In the genomic region with DNA sequence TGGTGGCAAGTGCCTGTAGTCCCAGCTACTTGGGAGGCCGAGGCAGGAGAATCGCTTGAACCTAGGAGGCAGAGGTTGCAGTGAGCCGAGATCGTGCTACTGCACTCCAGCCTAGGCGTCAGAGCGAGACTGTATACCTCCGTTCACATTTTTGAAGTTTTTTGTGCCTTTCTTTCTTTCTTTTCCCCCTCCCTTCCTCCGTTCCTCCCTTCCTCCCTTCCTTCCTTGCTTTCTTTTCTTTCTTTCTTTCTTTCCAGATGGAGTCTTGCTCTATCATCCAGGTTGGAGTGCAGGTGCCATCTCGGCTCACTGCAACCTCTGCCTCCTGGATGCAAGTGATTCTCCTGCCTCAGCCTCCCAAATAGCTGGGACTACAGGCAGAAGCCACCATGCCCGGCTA, we compare ENCODE assay signal across 13 cellular contexts. TPM values are rescaled to one million over a fixed set of nuclear protein-coding genes. Genes with fewer than 3 reads are reported as not detected.
A peak's percentile ranks its signal among the peaks of the same experiment; 100 is the strongest.
DNase-seq lines count a peak whose midpoint lies in the region; FAIRE-seq and TF ChIP-seq lines count a peak whose summit lies in the region.
"Not testable (repeated sequence)": the region's sequence is repeated elsewhere in the genome, so short reads cannot be mapped to it uniquely, and the experiment has no call there.
"Had no signal": no experiment of that assay in that cellular context is flagged by ENCODE, and none has a peak within 500 bp of the region (broad histone marks: within the 10 kb centered on the region; RNA-seq: fewer than 3 reads in every experiment).

No MANE protein-coding gene starts in this region.

- not testable (repeated sequence) for TF ChIP-seq CTCF in HEK293 (tag by site-specific recombination; IDR thresholded peaks at IDR 0.05); VCaP (conservative IDR thresholded peaks at IDR 0.05); colonic mucosa (IDR thresholded peaks at IDR 0.05); tibial artery (IDR thresholded peaks at IDR 0.05)

- not testable (repeated sequence) for DNase-seq in colonic mucosa, small intestine
- peak; percentile 1 to 4 for DNase-seq in tibial artery

- intact Hi-C loops in colonic mucosa (cut with DNase I); tibial artery (cut with DNase I; ENCODE audit: low total_unique reads): not testable (repeated sequence)

- WGBS in small intestine, 3 donors, result 78 to 83% (median 81%) methylated on average over 10 of the region's 10 CpGs

- not testable (repeated sequence) for H3K27ac ChIP-seq in HEK293 (ENCODE audit: extremely low read depth, low read depth, low read length); tibial artery
- peak overlapping the region; percentile 54 for H3K27ac ChIP-seq in VCaP
- peak overlapping the region; percentile 89 for H3K27ac ChIP-seq in colonic mucosa
- peak overlapping the region; percentile 91 to 93 for H3K27ac ChIP-seq in mucosa of rectum (ENCODE audit: low read depth in 2 of 2, low read length in 2 of 2)
- H3K27ac ChIP-seq in small intestine (ENCODE audit: low read depth in 1 of 2, low read length in 1 of 2), result peak overlapping the region; percentile 17 to 32

- not testable (repeated sequence) for FAIRE-seq in small intestine (lab: Jason Lieb, UNC)

- H3K4me3 ChIP-seq in HEK293 (ENCODE audit: low read depth, low read length); colonic mucosa; mucosa of rectum (ENCODE audit: low read length in 2 of 2); small intestine (ENCODE audit: low read depth in 1 of 2, low read length in 2 of 2); tibial artery: not testable (repeated sequence)

- not testable (repeated sequence) for H3K4me1 ChIP-seq in HEK293 (ENCODE audit: control insufficient read depth, insufficient read depth, low read length); colonic mucosa; small intestine (ENCODE audit: control insufficient read depth in 2 of 2, insufficient read depth in 1 of 2, low read depth in 1 of 2, low read length in 1 of 2)
- peaks cover 16 to 46% of the 10 kb centered on the region in 2 donors for H3K4me1 ChIP-seq in mucosa of rectum (ENCODE audit: control insufficient read depth in 2 of 2, insufficient read depth in 2 of 2, low read length in 2 of 2)
- H3K4me1 ChIP-seq in tibial artery, result peaks cover 0 to 13% (median 8%) of the 10 kb centered on the region in 4 donors

- POLR2A ChIA-PET in HEK293 (lab: Yijun Ruan, JAX), result not testable (repeated sequence)

- H3K9ac ChIP-seq in colonic mucosa (ENCODE audit: low read depth in 2 of 2, low read length in 2 of 2), result peak overlapping the region in 1 of 2 donors; percentile 68
- H3K9ac ChIP-seq in mucosa of rectum (ENCODE audit: low read depth in 1 of 2, low read length in 2 of 2), result peak overlapping the region; percentile 32 to 46

- CTCF ChIA-PET in HEK293 (lab: Yijun Ruan, JAX), result interaction anchor here (0.6 to 1.8 kb wide), 2 partner anchors 12 to 148 kb away, joined by 3 to 6 read pairs; no protein-coding TSS in a partner anchor

- not testable (repeated sequence) for H3K36me3 ChIP-seq in HEK293 (ENCODE audit: control insufficient read depth in 2 of 2, insufficient read depth in 1 of 2, low read length in 2 of 2); colonic mucosa; mucosa of rectum (ENCODE audit: control insufficient read depth in 2 of 2, insufficient read depth in 2 of 2, low read length in 2 of 2); small intestine (ENCODE audit: control insufficient read depth in 2 of 2, insufficient read depth in 2 of 2, low read length in 2 of 2); tibial artery

- H3K9me3 ChIP-seq in HEK293 (ENCODE audit: control insufficient read depth, insufficient read depth, low read depth, low read length); colonic mucosa; mucosa of rectum (ENCODE audit: control insufficient read depth in 2 of 2, low read length in 2 of 2); small intestine (ENCODE audit: control insufficient read depth, low read depth); tibial artery: not testable (repeated sequence)

- H3K27me3 ChIP-seq in colonic mucosa; mucosa of rectum (ENCODE audit: control insufficient read depth in 2 of 2, insufficient read depth in 2 of 2, low read length in 2 of 2); small intestine (ENCODE audit: control insufficient read depth in 2 of 2, insufficient read depth in 2 of 2, low read length in 2 of 2): not testable (repeated sequence)
- H3K27me3 ChIP-seq in tibial artery, result peaks cover 0 to 19% of the 10 kb centered on the region in 2 donors

TF ChIP-seq in HEK293, 187 proteins besides CTCF, POLR2A, EP300 and RAD21:
- peak; percentile 67 for TF ChIP-seq ZNF366 (tag by site-specific recombination; conservative IDR thresholded peaks at IDR 0.05)
TF ChIP-seq in HEK293: peak in this region for 1; not testable (repeated sequence) for 186.

RNA-seq across cellular contexts. Expression of a gene that starts 4.4 kb away (rescaled TPM):
- total RNA-seq in colonic mucosa, result 100 to 1,000 TPM; 715 to 878 TPM
- 100 to 1,000 TPM; 221 to 414 (median 262) TPM for polyA plus RNA-seq in small intestine
- total RNA-seq: B cell; CD4-positive, alpha-beta T cell; CD8-positive, alpha-beta T cell had no signal

RNA-seq across cellular contexts. Expression of a gene that starts 19.3 kb away (rescaled TPM):
- 1 to 10 TPM; 1.6 to 3.0 TPM for total RNA-seq in colonic mucosa
- 1 to 10 TPM in 2 of 3 donors, not detected in 1; 1.6 to 2.9 TPM for polyA plus RNA-seq in small intestine
- total RNA-seq: A172; B cell; Caco-2; Calu3; CD4-positive, alpha-beta T cell; CD8-positive, alpha-beta T cell had no signal
- polyA plus RNA-seq: BJ had no signal

RNA-seq across cellular contexts. Expression of a gene that starts 34.9 kb away (rescaled TPM):
- under 1 TPM; 0.45 to 0.64 TPM for total RNA-seq in colonic mucosa
- 1 to 10 TPM in 2 of 3 donors, not detected in 1; 1.1 to 1.2 TPM for polyA plus RNA-seq in small intestine
- total RNA-seq: A172; Calu3; CD4-positive, alpha-beta T cell; CD8-positive, alpha-beta T cell had no signal

RNA-seq across cellular contexts. Expression of a gene that starts 59.0 kb away (rescaled TPM):
- 100 to 1,000 TPM in 1 of 2 donors, 10 to 100 TPM in 1; 44.4 to 106 TPM for total RNA-seq in colonic mucosa
- polyA plus RNA-seq in small intestine, result 10 to 100 TPM; 20.8 to 29.2 (median 28.9) TPM
